ENCODE assay signal across 13 cellular contexts in genomic region chr3:73484656-73485248, GRCh38.
DNase-seq lines count a peak whose midpoint lies in the region; ATAC-seq and TF ChIP-seq lines count a peak whose summit lies in the region.
"Had no signal": no experiment of that assay in that cellular context is flagged by ENCODE, and none has a peak within 500 bp of the region (broad histone marks: within the 10 kb centered on the region; RNA-seq: fewer than 3 reads in every experiment).

No MANE protein-coding gene starts in this region.

- no peaks in the 10 kb centered on the region for H3K9me2 ChIP-seq in PC-3 (replicated peaks; ENCODE audit: low read length)

- no peak overlapping the region; a peak in 1 of 22 replicates for H3K9ac ChIP-seq in BLaER1 treated with 17β-estradiol and CSF1 and Interleukin-3, amounts not matched to agents 10 nM and 100 nM
- H3K9ac ChIP-seq in NT2/D1 (ENCODE audit: insufficient read length, low read depth) = no peak overlapping the region
- H3K9ac ChIP-seq in PC-3 (ENCODE audit: low read length) = no peak overlapping the region

- peak overlapping the region; percentile 3 to 72 (median 36); a peak in 18 of 22 replicates for H3K4me2 ChIP-seq in BLaER1 treated with 17β-estradiol and CSF1 and Interleukin-3, amounts not matched to agents 10 nM and 100 nM
- H3K4me2 ChIP-seq in PC-3 (ENCODE audit: low read length) = no peak overlapping the region

- no TSS peak for BruUV-seq in PC-3 (replicated peaks; lab: Mats Ljungman, UMichigan)

- no peak overlapping the region for H3K27ac ChIP-seq in BLaER1 treated with 17β-estradiol and CSF1 and Interleukin-3, amounts not matched to agents 10 nM and 100 nM
- H3K27ac ChIP-seq in PC-3 (ENCODE audit: low read length) = no peak overlapping the region

- no peaks in the 10 kb centered on the region for H3K36me3 ChIP-seq in BLaER1 treated with 17β-estradiol and CSF1 and Interleukin-3, amounts not matched to agents 10 nM and 100 nM
- H3K36me3 ChIP-seq in NT2/D1 (ENCODE audit: insufficient read depth, insufficient read length, low read length) = no peaks in the 10 kb centered on the region
- H3K36me3 ChIP-seq in PC-3 (ENCODE audit: low read depth, low read length) = no peaks in the 10 kb centered on the region
- H3K36me3 ChIP-seq: sigmoid colon had no signal

- DNase-seq in NT2/D1 (ENCODE audit: low read depth, low spot score) = peak; percentile 78
- DNase-seq in NCI-H2171 treated with DMSO at 0.1 percent for 48 hours (lab: John Stamatoyannopoulos, UW) = no peak
- DNase-seq in PC-3 = no peak
- DNase-seq in NCI-H2196 treated with DMSO at 0.1 percent for 48 hours (lab: John Stamatoyannopoulos, UW; ENCODE audit: unreplicated experiment) = no peak
- no peak for DNase-seq in SKM-1 (lab: John Stamatoyannopoulos, UW; ENCODE audit: unreplicated experiment)
- DNase-seq: activated CD8-positive, alpha-beta memory T cell treated with anti-CD3 and anti-CD28 coated beads for 24 hours; AML-193; dermis blood vessel endothelial cell; NK-92 treated with Interleukin-12 subunit alpha and Interleukin-12 subunit beta, amount 100 ng/mL, for 24 hours; sigmoid colon had no signal

- no peak overlapping the region for H3K4me3 ChIP-seq in BLaER1 treated with 17β-estradiol and CSF1 and Interleukin-3, amounts not matched to agents 10 nM and 100 nM
- H3K4me3 ChIP-seq in NT2/D1 (ENCODE audit: insufficient read length, low read depth) = no peak overlapping the region
- no peak overlapping the region for H3K4me3 ChIP-seq in PC-3 (ENCODE audit: low read length)
- H3K4me3 ChIP-seq: sigmoid colon had no signal

- intact Hi-C loops in PC-3 (cut with micrococcal nuclease) = no loop called here

- H3F3A ChIP-seq in PC-3 (ENCODE audit: low read length, unreplicated experiment) = no peaks in the 10 kb centered on the region

- TF ChIP-seq CTCF in PC-3 (conservative IDR thresholded peaks at IDR 0.05; ENCODE audit: low read depth, low read length) = no peak

- no peaks in the 10 kb centered on the region for H3K79me2 ChIP-seq in PC-3 (ENCODE audit: low read length)

- no peak overlapping the region for H2AFZ ChIP-seq in PC-3 (ENCODE audit: low read length)

- no peaks in the 10 kb centered on the region for H4K20me1 ChIP-seq in BLaER1 treated with 17β-estradiol and CSF1 and Interleukin-3, amounts not matched to agents 10 nM and 100 nM
- H4K20me1 ChIP-seq in PC-3 (ENCODE audit: low read length) = no peaks in the 10 kb centered on the region

- peaks cover 3 to 18% (median 8%) of the 10 kb centered on the region in 10 experiments; a peak in 16 of 20 replicates for H3K4me1 ChIP-seq in BLaER1 treated with 17β-estradiol and CSF1 and Interleukin-3, amounts not matched to agents 10 nM and 100 nM
- H3K4me1 ChIP-seq in NT2/D1 (ENCODE audit: insufficient read depth, insufficient read length) (peaks cover 5% of the 10 kb centered on the region), PC-3 (ENCODE audit: insufficient read depth, low read length) (no peaks in the 10 kb centered on the region)

- no peaks in the 10 kb centered on the region for H3K27me3 ChIP-seq in BLaER1 treated with 17β-estradiol and CSF1 and Interleukin-3, amounts not matched to agents 10 nM and 100 nM
- no peaks in the 10 kb centered on the region for H3K27me3 ChIP-seq in NT2/D1 (ENCODE audit: insufficient read depth, insufficient read length)
- H3K27me3 ChIP-seq in PC-3 (ENCODE audit: low read length) = peaks cover 21% of the 10 kb centered on the region
- H3K27me3 ChIP-seq: sigmoid colon had no signal

- ATAC-seq in GM19351 (IDR thresholded peaks at IDR 0.05; ENCODE audit: unreplicated experiment) (peak; percentile 80), HG02884 (IDR thresholded peaks at IDR 0.05; ENCODE audit: unreplicated experiment) (peak; percentile 82), PC-3 (no peak)

- CTCF ChIA-PET in PC-3 (lab: Charles Lee) = interaction anchor here (0.7 kb wide), 1 partner anchor 12 kb away, joined by 3 read pairs; no protein-coding TSS in a partner anchor

- POLR2A ChIA-PET in PC-3 (lab: Charles Lee; ENCODE audit: unreplicated experiment) = no interaction called here

- no peaks in the 10 kb centered on the region for H3K9me3 ChIP-seq in BLaER1 treated with 17β-estradiol and CSF1 and Interleukin-3, amounts not matched to agents 10 nM and 100 nM (replicated peaks in 1 of 11)
- no peaks in the 10 kb centered on the region for H3K9me3 ChIP-seq in NT2/D1 (ENCODE audit: insufficient read depth, low read length)
- no peaks in the 10 kb centered on the region for H3K9me3 ChIP-seq in PC-3 (ENCODE audit: low read length)
- H3K9me3 ChIP-seq: sigmoid colon had no signal
